8 cellular contexts compared by ENCODE assay signal in the genomic region with DNA sequence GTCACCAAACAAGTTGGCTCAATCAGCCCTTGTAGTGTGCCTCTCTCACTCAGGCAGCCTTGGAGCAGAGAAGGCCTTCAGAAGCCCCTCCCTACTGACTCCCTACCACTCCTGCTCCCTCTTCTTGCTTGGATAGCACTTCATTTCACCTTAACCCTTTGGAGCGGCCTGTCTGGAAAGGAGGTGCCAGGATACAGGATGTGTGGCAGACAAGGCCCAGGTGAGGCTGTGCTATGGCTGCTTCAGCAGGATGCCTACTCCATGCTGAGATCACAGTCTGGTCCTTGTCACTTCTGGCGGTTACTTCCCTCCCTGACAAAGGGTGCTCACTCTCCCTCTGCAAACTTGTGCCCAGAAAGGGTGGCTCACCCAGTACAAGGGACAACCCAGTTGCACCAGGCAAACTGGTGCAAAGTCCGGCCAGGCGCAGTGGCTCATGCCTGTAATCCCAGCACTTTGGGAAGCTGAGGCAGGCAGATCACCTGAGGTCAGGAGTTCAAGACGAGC. TPM values are rescaled to one million over a fixed set of nuclear protein-coding genes. Genes with fewer than 3 reads are reported as not detected.
A peak's percentile ranks its signal among the peaks of the same experiment; 100 is the strongest.
DNase-seq lines count a peak whose midpoint lies in the region; ATAC-seq, FAIRE-seq and TF ChIP-seq lines count a peak whose summit lies in the region.

No MANE protein-coding gene starts in this region.

- no peak overlapping the region for H3K9ac ChIP-seq in astrocyte (ENCODE audit: low read length)
- peak overlapping the region; percentile 89 for H3K9ac ChIP-seq in mesenchymal stem cell (ENCODE audit: low read length)

- ATAC-seq in upper lobe of left lung (ENCODE audit: low FRiP score in 2 of 2) = peak in 1 of 2 donors; percentile 68

- no peak for TF ChIP-seq CTCF in astrocyte (IDR thresholded peaks at IDR 0.05; ENCODE audit: insufficient read depth, low read depth, low read length)
- no peak for TF ChIP-seq CTCF in upper lobe of left lung (IDR thresholded peaks at IDR 0.05)

- H3K18ac ChIP-seq in mesenchymal stem cell (ENCODE audit: low read depth in 1 of 2, low read length in 2 of 2) = no peak overlapping the region

- no peak overlapping the region for H3K27ac ChIP-seq in astrocyte (ENCODE audit: low read depth, low read length)
- H3K27ac ChIP-seq in mesenchymal stem cell (ENCODE audit: low read length, poor library complexity, severe bottlenecking) = no peak overlapping the region
- peak overlapping the region; percentile 19 to 83 (median 66) for H3K27ac ChIP-seq in upper lobe of left lung

- no peak overlapping the region for H2AK5ac ChIP-seq in mesenchymal stem cell (ENCODE audit: low read length, severe bottlenecking)

- intact Hi-C loops in activated naive CD4-positive, alpha-beta T cell treated with anti-CD3 and anti-CD28 coated beads for 36 hours (cut with micrococcal nuclease) = loop anchor here (1.0 to 2.0 kb wide), 3 partner anchors 12 to 160 kb away; partner anchors contain the start of genes RBM5, RBM6 and TRAIP

- no peaks in the 10 kb centered on the region for H3K9me3 ChIP-seq in astrocyte (ENCODE audit: insufficient read depth, low read depth, low read length)
- H3K9me3 ChIP-seq in mesenchymal stem cell (ENCODE audit: control insufficient read depth, low read length) = no peaks in the 10 kb centered on the region
- no peaks in the 10 kb centered on the region for H3K9me3 ChIP-seq in upper lobe of left lung

- no peaks in the 10 kb centered on the region for H4K20me1 ChIP-seq in astrocyte (ENCODE audit: insufficient read depth, low read length)

- TF ChIP-seq POLR2A in upper lobe of left lung (IDR thresholded peaks at IDR 0.05) = no peak

- peaks cover 8% of the 10 kb centered on the region for H3K79me1 ChIP-seq in mesenchymal stem cell (replicated peaks; ENCODE audit: low read length, poor library complexity, severe bottlenecking)

- no peak overlapping the region for H2BK5ac ChIP-seq in mesenchymal stem cell (ENCODE audit: low read depth, low read length, poor library complexity, severe bottlenecking)

- no peak overlapping the region for H3K14ac ChIP-seq in mesenchymal stem cell (ENCODE audit: low read length in 2 of 2)

- no peak for TF ChIP-seq EP300 in upper lobe of left lung (IDR thresholded peaks at IDR 0.05)

- DNase-seq in activated naive CD4-positive, alpha-beta T cell treated with anti-CD3 and anti-CD28 coated beads for 36 hours = no peak
- DNase-seq in activated naive CD4-positive, alpha-beta T cell (lab: John Stamatoyannopoulos, UW) = no peak
- no peak for DNase-seq in astrocyte (ENCODE audit: low read depth)
- no peak for DNase-seq in mesenchymal stem cell
- DNase-seq in upper lobe of left lung = peak in 1 of 2 donors; percentile 55
- no peak for DNase-seq in NCI-H748 (lab: John Stamatoyannopoulos, UW; ENCODE audit: unreplicated experiment)
- DNase-seq in NCI-H524 treated with DMSO at 0.1 percent for 48 hours (lab: John Stamatoyannopoulos, UW) = no peak
- DNase-seq in hypothalamus (lab: John Stamatoyannopoulos, UW) = no peak

- H3K4me2 ChIP-seq in astrocyte (ENCODE audit: low read length) = peak overlapping the region; percentile 95
- no peak overlapping the region for H3K4me2 ChIP-seq in mesenchymal stem cell (ENCODE audit: low read length, poor library complexity, severe bottlenecking)

- H3K27me3 ChIP-seq in astrocyte (ENCODE audit: insufficient read depth, low read length) (no peaks in the 10 kb centered on the region), mesenchymal stem cell (ENCODE audit: control insufficient read depth in 1 of 2, insufficient read depth in 1 of 2, low read length in 2 of 2) (no peaks in the 10 kb centered on the region), upper lobe of left lung (no peaks in the 10 kb centered on the region)

- no peaks in the 10 kb centered on the region for H3K9me3 Mint-ChIP-seq in activated naive CD4-positive, alpha-beta T cell treated with anti-CD3 and anti-CD28 coated beads for 36 hours
- no peaks in the 10 kb centered on the region for H3K9me3 Mint-ChIP-seq in astrocyte (ENCODE audit: unreplicated experiment)

- peak overlapping the region; percentile 45 for H4K8ac ChIP-seq in mesenchymal stem cell (ENCODE audit: low read length)

- peak overlapping the region; percentile 70 for H3K27ac Mint-ChIP-seq in activated naive CD4-positive, alpha-beta T cell treated with anti-CD3 and anti-CD28 coated beads for 36 hours
- H3K27ac Mint-ChIP-seq in astrocyte (ENCODE audit: unreplicated experiment) = peak overlapping the region; percentile 62

- H3K79me2 ChIP-seq in astrocyte (ENCODE audit: insufficient read depth, low read length) = peaks cover 14% of the 10 kb centered on the region

- no peak overlapping the region for H2BK15ac ChIP-seq in mesenchymal stem cell (ENCODE audit: low read depth, poor library complexity, severe bottlenecking)

- no peak overlapping the region for H2BK12ac ChIP-seq in mesenchymal stem cell (ENCODE audit: low read length in 2 of 2)

- FAIRE-seq in astrocyte (lab: Jason Lieb, UNC) = no peak

- H3K4me3 Mint-ChIP-seq in activated naive CD4-positive, alpha-beta T cell treated with anti-CD3 and anti-CD28 coated beads for 36 hours = peak overlapping the region; percentile 81
- peak overlapping the region; percentile 92 for H3K4me3 Mint-ChIP-seq in astrocyte (ENCODE audit: unreplicated experiment)

- 95% methylated on average over 5 of the region's 5 CpGs for WGBS in mesenchymal stem cell
- 62 to 64% methylated on average over 4 to 5 of the region's 5 CpGs for WGBS in upper lobe of left lung, 2 donors

- H3K27me3 Mint-ChIP-seq in activated naive CD4-positive, alpha-beta T cell treated with anti-CD3 and anti-CD28 coated beads for 36 hours (ENCODE audit: low read depth) = no peaks in the 10 kb centered on the region
- H3K27me3 Mint-ChIP-seq in astrocyte (ENCODE audit: low read depth, unreplicated experiment) = no peaks in the 10 kb centered on the region

- no peak overlapping the region for H2BK120ac ChIP-seq in mesenchymal stem cell (ENCODE audit: low read depth, low read length)

- no peaks in the 10 kb centered on the region for H3K36me3 ChIP-seq in astrocyte (ENCODE audit: insufficient read depth, low read length)
- H3K36me3 ChIP-seq in mesenchymal stem cell (ENCODE audit: control insufficient read depth in 1 of 2, insufficient read depth in 2 of 2, low read depth in 1 of 2, low read length in 2 of 2) = peaks cover 0 to 3% of the 10 kb centered on the region in 2 experiments
- H3K36me3 ChIP-seq in upper lobe of left lung = no peaks in the 10 kb centered on the region

- H3K23ac ChIP-seq in mesenchymal stem cell (ENCODE audit: low read length in 2 of 2) = no peak overlapping the region

- H3K4me1 ChIP-seq in astrocyte (ENCODE audit: insufficient read depth, low read length) = peaks cover 19% of the 10 kb centered on the region
- peaks cover 8% of the 10 kb centered on the region for H3K4me1 ChIP-seq in mesenchymal stem cell (ENCODE audit: control insufficient read depth, insufficient read depth, low read depth, low read length)
- peaks cover 15 to 26% (median 18%) of the 10 kb centered on the region in 4 donors for H3K4me1 ChIP-seq in upper lobe of left lung

- CTCF ChIA-PET in activated naive CD4-positive, alpha-beta T cell treated with anti-CD3 and anti-CD28 coated beads for 36 hours (lab: Charles Lee) = interaction anchor here (1.3 to 1.5 kb wide), 2 partner anchors 72 to 89 kb away, joined by 3 read pairs; partner anchors contain the start of gene TRAIP

- H3K36me3 Mint-ChIP-seq in activated naive CD4-positive, alpha-beta T cell treated with anti-CD3 and anti-CD28 coated beads for 36 hours (ENCODE audit: low read depth) = no peaks in the 10 kb centered on the region
- no peaks in the 10 kb centered on the region for H3K36me3 Mint-ChIP-seq in astrocyte (ENCODE audit: low read depth, unreplicated experiment)

- no peak overlapping the region for H3K4me3 ChIP-seq in astrocyte (ENCODE audit: insufficient read depth, low read depth, low read length)
- peak overlapping the region in 1 of 2 experiments; percentile 91 for H3K4me3 ChIP-seq in mesenchymal stem cell (ENCODE audit: insufficient read depth in 1 of 2, low read depth in 1 of 2, low read length in 2 of 2)
- H3K4me3 ChIP-seq in upper lobe of left lung = peak overlapping the region in 3 of 4 donors; percentile 53 to 90 (median 73)

- H2AFZ ChIP-seq in astrocyte (ENCODE audit: low read depth, low read length) = peak overlapping the region; percentile 34
- no peak overlapping the region for H2AFZ ChIP-seq in mesenchymal stem cell (ENCODE audit: low read depth, low read length)

- peaks cover 32% of the 10 kb centered on the region for H3K4me1 Mint-ChIP-seq in activated naive CD4-positive, alpha-beta T cell treated with anti-CD3 and anti-CD28 coated beads for 36 hours (ENCODE audit: low read depth)
- peaks cover 10% of the 10 kb centered on the region for H3K4me1 Mint-ChIP-seq in astrocyte (ENCODE audit: low read depth, unreplicated experiment)

- peak overlapping the region; percentile 18 for H4K91ac ChIP-seq in mesenchymal stem cell (ENCODE audit: low read length)

- H3K4ac ChIP-seq in mesenchymal stem cell (ENCODE audit: low read depth in 1 of 2, low read length in 2 of 2) = peak overlapping the region in 1 of 2 experiments; percentile 41

RNA-seq across cellular contexts. Expression of gene MON1A, which starts 1.0 kb away (rescaled TPM):
- 1 to 10 TPM; 5.4 to 5.9 TPM for total RNA-seq in activated naive CD4-positive, alpha-beta T cell treated with anti-CD3 and anti-CD28 coated beads for 36 hours
- total RNA-seq in astrocyte (12.4 and 15.2 TPM in 2 replicates), upper lobe of left lung (10 to 100 TPM in 5 of 6 donors, 1 to 10 TPM in 1; 8.0 to 28.3 (median 15.0) TPM)
- polyA plus RNA-seq in mesenchymal stem cell (2013, experiment 1 of 2) = 8.5 TPM
- 9.1 TPM for polyA plus RNA-seq in mesenchymal stem cell (2013, experiment 2 of 2)

RNA-seq across cellular contexts. Expression of gene RBM6, which starts 11.4 kb away (rescaled TPM):
- total RNA-seq in activated naive CD4-positive, alpha-beta T cell treated with anti-CD3 and anti-CD28 coated beads for 36 hours = 10 to 100 TPM; 89.1 to 98.2 TPM
- 49.0 and 53.9 TPM in 2 replicates for total RNA-seq in astrocyte
- polyA plus RNA-seq in mesenchymal stem cell (2013, experiment 1 of 2) = 38.8 TPM
- 40.7 TPM for polyA plus RNA-seq in mesenchymal stem cell (2013, experiment 2 of 2)
- 100 to 1,000 TPM in 3 of 6 donors, 10 to 100 TPM in 3; 67.9 to 380 (median 123) TPM for total RNA-seq in upper lobe of left lung

RNA-seq across cellular contexts. Expression of gene MST1R, which starts 24.9 kb away (rescaled TPM):
- under 1 TPM; 0.27 to 0.41 TPM for total RNA-seq in activated naive CD4-positive, alpha-beta T cell treated with anti-CD3 and anti-CD28 coated beads for 36 hours
- total RNA-seq in astrocyte (0.46 and 0.57 TPM in 2 replicates), upper lobe of left lung (10 to 100 TPM; 24.5 to 97.4 (median 36.4) TPM)
- polyA plus RNA-seq in mesenchymal stem cell (2013, experiment 1 of 2) = 0.36 TPM
- polyA plus RNA-seq in mesenchymal stem cell (2013, experiment 2 of 2) = 0.12 TPM

RNA-seq across cellular contexts. Expression of gene CAMKV, which starts 58.9 kb away (rescaled TPM):
- total RNA-seq in activated naive CD4-positive, alpha-beta T cell treated with anti-CD3 and anti-CD28 coated beads for 36 hours = under 1 TPM; 0.69 to 0.86 TPM
- total RNA-seq in astrocyte (0.22 and 0.45 TPM in 2 replicates), upper lobe of left lung (under 1 TPM in 1 of 6 donors, not detected in 5; 0.43 TPM)
- 0.01 TPM for polyA plus RNA-seq in mesenchymal stem cell (2013, experiment 1 of 2)
- polyA plus RNA-seq in mesenchymal stem cell (2013, experiment 2 of 2) = not detected

Comparison
In these comparisons a context has a peak if more than half of its experiments do, and no peak if none do; other contexts are left out.
1. H3K27ac ChIP-seq: peak in upper lobe of left lung (4 of 4); none in astrocyte (single experiment) and mesenchymal stem cell (single experiment).
2. RNA of gene MST1R, which starts 24.9 kb away (total RNA-seq): 24.5 to 97.4 TPM in upper lobe of left lung; 0.46 to 0.57 TPM in astrocyte and 0.27 to 0.41 TPM in activated naive CD4-positive, alpha-beta T cell treated with anti-CD3 and anti-CD28 coated beads for 36 hours; every median in the first group is over 10 times any median in the second.